Comparison of ENCODE assay signal across 28 cellular contexts in the genomic region with DNA sequence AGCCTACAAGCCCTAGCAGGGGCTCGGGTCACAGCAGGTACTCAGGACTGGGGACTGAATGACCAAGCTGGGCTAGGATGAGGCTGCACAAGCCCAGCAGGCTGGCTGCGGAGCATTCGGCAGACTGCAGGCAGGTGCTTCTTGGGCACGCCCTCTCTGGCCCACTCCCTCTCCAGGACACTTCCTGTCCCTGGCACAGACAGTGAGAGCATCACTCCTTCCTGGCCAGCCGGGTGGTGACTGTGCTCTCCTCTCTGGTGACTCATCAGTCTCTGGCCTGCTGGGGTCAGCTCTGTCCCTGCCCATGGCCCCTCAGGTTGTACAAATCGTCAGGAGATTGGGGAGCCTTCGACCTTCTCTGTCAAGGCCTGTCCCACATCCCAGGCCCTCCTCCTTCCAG. TPM values are rescaled to one million over a fixed set of nuclear protein-coding genes. Genes with fewer than 3 reads are reported as not detected.
DNase-seq lines count a peak whose midpoint lies in the region; TF ChIP-seq lines count a peak whose summit lies in the region.
"Had no signal": no experiment of that assay in that cellular context is flagged by ENCODE, and none has a peak within 500 bp of the region (broad histone marks: within the 10 kb centered on the region; RNA-seq: fewer than 3 reads in every experiment).

No MANE protein-coding gene starts in this region.

- TF ChIP-seq CTCF in PC-9 (conservative IDR thresholded peaks at IDR 0.05) (no peak), endothelial cell (IDR thresholded peaks at IDR 0.05; ENCODE audit: unreplicated experiment) (no peak)

- no peaks in the 10 kb centered on the region for H3K9me3 ChIP-seq in PC-9 (ENCODE audit: insufficient read depth, low read depth)
- H3K9me3 ChIP-seq: Caco-2, heart right ventricle, ovary, SJCRH30 had no signal

- POLR2A ChIA-PET in PC-9 (lab: Charles Lee; ENCODE audit: unreplicated experiment): no interaction called here

- H3K4me3 Mint-ChIP-seq in endothelial cell (ENCODE audit: unreplicated experiment): no peak overlapping the region
- H3K4me3 Mint-ChIP-seq: activated CD4-positive, alpha-beta memory T cell treated with anti-CD3 and anti-CD28 coated beads for 36 hours; activated naive CD4-positive, alpha-beta T cell treated with anti-CD3 and anti-CD28 coated beads, Interleukin-2, amount 50 U/mL, for 24 hours; activated T-cell treated with anti-CD3 and anti-CD28 coated beads, Interleukin-2, amount 50 U/mL, for 24 hours; IgD-negative memory B cell; naive B cell had no signal

- BruUV-seq in PC-9 (replicated peaks; lab: Mats Ljungman, UMichigan): no TSS peak

- no peaks in the 10 kb centered on the region for H4K20me1 ChIP-seq in PC-9 (ENCODE audit: insufficient read depth)

- H2AFZ ChIP-seq in PC-9: no peak overlapping the region

- H3F3A ChIP-seq in PC-9 (ENCODE audit: insufficient read depth, low read depth): no peaks in the 10 kb centered on the region

- no peak overlapping the region for H3K4me3 ChIP-seq in PC-9
- H3K4me3 ChIP-seq: heart right ventricle, ovary, SJCRH30 had no signal

- no peaks in the 10 kb centered on the region for H3K27me3 ChIP-seq in PC-9 (ENCODE audit: insufficient read depth, low read depth)
- H3K27me3 ChIP-seq: ovary had no signal

- intact Hi-C loops in PC-9 (cut with micrococcal nuclease; ENCODE audit: unreplicated experiment): no loop called here

- H3K4me2 ChIP-seq in PC-9: 0 out of 2 replicates have a peak overlapping the region, but pooled peaks have one; percentile 13

- no peaks in the 10 kb centered on the region for H3K36me3 ChIP-seq in PC-9 (ENCODE audit: low read depth)
- H3K36me3 ChIP-seq: heart right ventricle, ovary, SJCRH30, WERI-Rb-1 had no signal

- H3K4me1 ChIP-seq in PC-9 (replicated peaks; ENCODE audit: insufficient read depth): peaks cover 8% of the 10 kb centered on the region
- H3K4me1 ChIP-seq: Caco-2, heart right ventricle, SJCRH30 had no signal

- H3K27ac ChIP-seq in PC-9: no peak overlapping the region
- H3K27ac ChIP-seq: heart right ventricle, ovary, SJCRH30, WERI-Rb-1 had no signal

- H3K79me2 ChIP-seq in PC-9 (ENCODE audit: low read depth): no peaks in the 10 kb centered on the region

- no peaks in the 10 kb centered on the region for H3K36me3 Mint-ChIP-seq in endothelial cell (ENCODE audit: low read depth, unreplicated experiment)
- H3K36me3 Mint-ChIP-seq: activated CD4-positive, alpha-beta memory T cell treated with anti-CD3 and anti-CD28 coated beads for 36 hours; activated naive CD4-positive, alpha-beta T cell treated with anti-CD3 and anti-CD28 coated beads, Interleukin-2, amount 50 U/mL, for 24 hours; IgD-negative memory B cell; naive B cell had no signal

- H3K27me3 Mint-ChIP-seq in endothelial cell (ENCODE audit: unreplicated experiment): peaks cover 8% of the 10 kb centered on the region

- no peak overlapping the region for H3K27ac Mint-ChIP-seq in endothelial cell (ENCODE audit: unreplicated experiment)
- H3K27ac Mint-ChIP-seq: activated CD4-positive, alpha-beta memory T cell treated with anti-CD3 and anti-CD28 coated beads for 36 hours; activated naive CD4-positive, alpha-beta T cell treated with anti-CD3 and anti-CD28 coated beads, Interleukin-2, amount 50 U/mL, for 24 hours; activated T-cell treated with anti-CD3 and anti-CD28 coated beads, Interleukin-2, amount 50 U/mL, for 24 hours; naive B cell had no signal

- H3K9me2 ChIP-seq in PC-9 (ENCODE audit: insufficient read depth): no peaks in the 10 kb centered on the region

- no peaks in the 10 kb centered on the region for H3K9me3 Mint-ChIP-seq in endothelial cell (ENCODE audit: unreplicated experiment)
- H3K9me3 Mint-ChIP-seq: activated CD4-positive, alpha-beta memory T cell treated with anti-CD3 and anti-CD28 coated beads for 36 hours; activated naive CD4-positive, alpha-beta T cell treated with anti-CD3 and anti-CD28 coated beads, Interleukin-2, amount 50 U/mL, for 24 hours; activated T-cell treated with anti-CD3 and anti-CD28 coated beads, Interleukin-2, amount 50 U/mL, for 24 hours had no signal

- DNase-seq in Daoy (ENCODE audit: low read depth): peak; percentile 56
- peak; percentile 11 for DNase-seq in HS-5 (ENCODE audit: low read depth)
- peak in 1 of 2 experiments; percentile 57 for DNase-seq in PC-9
- DNase-seq in iPS-NIHi11 (ENCODE audit: low spot score): peak; percentile 38
- no peak for DNase-seq in activated effector memory CD4-positive, alpha-beta T cell treated with Interleukin-2 at 50 U/mL for 16 hours
- DNase-seq in ecto neural progenitor cell (ENCODE audit: low spot score): no peak
- no peak for DNase-seq in endothelial cell (ENCODE audit: low spot score)
- no peak for DNase-seq in activated effector memory CD4-positive, alpha-beta T cell treated with anti-CD3 and anti-CD28 coated beads, Interleukin-2, amount 50 U/mL, for 16 hours
- DNase-seq: activated CD4-positive, alpha-beta memory T cell treated with anti-CD3 and anti-CD28 coated beads for 36 hours; activated T-cell treated with anti-CD3 and anti-CD28 coated beads, Interleukin-2, amount 50 U/mL, for 24 hours; AML-193; Caco-2; heart right ventricle; MV-4-11; naive B cell; NCI-H2029; NCI-H524; ovary; SJCRH30; stimulated activated naive CD4-positive, alpha-beta T cell; T-helper 2 cell; trophoblast cell; WERI-Rb-1 had no signal

- H3K4me1 Mint-ChIP-seq in endothelial cell (ENCODE audit: unreplicated experiment): no peaks in the 10 kb centered on the region
- H3K4me1 Mint-ChIP-seq: activated naive CD4-positive, alpha-beta T cell treated with anti-CD3 and anti-CD28 coated beads, Interleukin-2, amount 50 U/mL, for 24 hours; naive B cell had no signal

- CTCF ChIA-PET in PC-9 (lab: Charles Lee): no interaction called here

RNA-seq across cellular contexts. Expression of a gene that starts 22.5 kb away (rescaled TPM):
- total RNA-seq in Daoy (2014; rRNA removed; shearing (Covaris generic)): not detected in 2 replicates
- total RNA-seq in PC-9 (2021) (not detected in 2 replicates), endothelial cell (ENCODE audit: unreplicated experiment) (not detected)
- total RNA-seq: activated CD4-positive, alpha-beta memory T cell treated with anti-CD3 and anti-CD28 coated beads for 36 hours; Caco-2; H4; heart right ventricle; lung microvascular endothelial cell; sciatic nerve; SJCRH30 had no signal

Comparison
In these comparisons a context has a peak if more than half of its experiments do, and no peak if none do; other contexts are left out.
1. DNase-seq: peak in Daoy (single experiment), HS-5 (single experiment) and iPS-NIHi11 (single experiment); none in activated effector memory CD4-positive, alpha-beta T cell treated with Interleukin-2 at 50 U/mL for 16 hours (single experiment), ecto neural progenitor cell (single experiment), endothelial cell (single experiment) and activated effector memory CD4-positive, alpha-beta T cell treated with anti-CD3 and anti-CD28 coated beads, Interleukin-2, amount 50 U/mL, for 16 hours (single experiment).